Comparison of ENCODE assay signal across 1 cellular context in genomic region chr3:122415762-122416654, GRCh38.
TF ChIP-seq lines count a peak whose summit lies in the region.

TSS of gene WDR5B (minus strand) at chr3:122416062. CDS start at chr3:122415528, 534 bp downstream.

TF ChIP-seq in GM23338, 12 proteins besides CTCF, POLR2A, EP300 and RAD21 (continued from another document):
- TF ChIP-seq ZNF462 (CRISPR knock-in tag; IDR thresholded peaks at IDR 0.05) (no peak), STAT1 (IDR thresholded peaks at IDR 0.05; ENCODE audit: unreplicated experiment) (no peak), NANOG (IDR thresholded peaks at IDR 0.05; ENCODE audit: borderline replicate concordance) (no peak)
TF ChIP-seq in GM23338: peak in this region for 3.
